Comparison of ENCODE assay signal across 26 cellular contexts in genomic region chr6:7579850-7580249, GRCh38. TPM values are rescaled to one million over a fixed set of nuclear protein-coding genes. Genes with fewer than 3 reads are reported as not detected.
"Had no signal": no experiment of that assay in that cellular context is flagged by ENCODE, and none has a peak within 500 bp of the region (broad histone marks: within the 10 kb centered on the region; RNA-seq: fewer than 3 reads in every experiment).

No MANE protein-coding gene starts in this region.

- H3K36me3 Mint-ChIP-seq: activated CD8-positive, alpha-beta memory T cell treated with anti-CD3 and anti-CD28 coated beads, Interleukin-2, amount 10 ng/mL, durations not matched to agents 7 days and 5 days; activated naive CD4-positive, alpha-beta T cell treated with anti-CD3 and anti-CD28 coated beads, Interleukin-2, amount 50 U/mL, for 24 hours had no signal

- DNase-seq: activated CD4-positive, alpha-beta T cell treated with anti-CD3 and anti-CD28 coated beads for 4 hours; activated CD4-positive, alpha-beta T cell treated with anti-CD3 and anti-CD28 coated beads, Interleukin-2, amount 50 U/mL, for 4 hours; activated CD8-positive, alpha-beta memory T cell treated with anti-CD3 and anti-CD28 coated beads, Interleukin-2, amount 10 ng/mL, durations not matched to agents 7 days and 5 days; activated effector memory CD4-positive, alpha-beta T cell treated with Interleukin-2 at 50 U/mL for 16 hours; activated naive CD4-positive, alpha-beta T cell; activated T-cell treated with anti-CD3 and anti-CD28 coated beads, Interleukin-2, amount 50 U/mL, for 24 hours; aorta; central memory CD4-positive, alpha-beta T cell; NCI-H1105 treated with DMSO at 0.1 percent for 48 hours; NCI-H1436 treated with DMSO at 0.1 percent for 48 hours; NCI-H187; NCI-H2081; NCI-H510A treated with DMSO at 0.1 percent for 48 hours; NCI-H69; NK-92 treated with Interleukin-12 subunit alpha and Interleukin-12 subunit beta, amount 100 ng/mL, for 24 hours; SHP77; SW 1271; WERI-Rb-1 had no signal

- H3K36me3 ChIP-seq: SJSA1 had no signal

- H3K4me1 ChIP-seq: SJSA1 had no signal

- H3K27ac ChIP-seq: coronary artery, SJSA1, WERI-Rb-1 had no signal

- H3K27me3 Mint-ChIP-seq: activated naive CD4-positive, alpha-beta T cell treated with anti-CD3 and anti-CD28 coated beads, Interleukin-2, amount 50 U/mL, for 24 hours had no signal

- ATAC-seq: activated CD4-positive, CD25-positive, alpha-beta regulatory T cell treated with anti-CD3 and anti-CD28 coated beads, Interleukin-2, amount 50 U/mL, for 24 hours; activated CD8-positive, alpha-beta memory T cell treated with anti-CD3 and anti-CD28 coated beads, Interleukin-2, amount 10 ng/mL, durations not matched to agents 7 days and 5 days; SK-N-SH treated with all-trans-retinoic acid at 6 μM for 48 hours had no signal

- H3K9me3 Mint-ChIP-seq: activated naive CD4-positive, alpha-beta T cell treated with anti-CD3 and anti-CD28 coated beads, Interleukin-2, amount 50 U/mL, for 24 hours; activated T-cell treated with anti-CD3 and anti-CD28 coated beads, Interleukin-2, amount 50 U/mL, for 24 hours; activated T-helper 1 cell treated with anti-CD3 and anti-CD28 coated beads, Interleukin-12 subunit alpha, Interleukin-12 subunit beta, Interleukin-2, Interleukin-4 antibody, amounts not matched to agents 30 ng/mL and 10 ng/mL and 1 ng/mL, durations not matched to agents 14 hours and 24 hours and 36 hours; T-helper 1 cell treated with Interleukin-12 subunit alpha and Interleukin-12 subunit beta and Interleukin-4 antibody, amounts not matched to agents 30 μg/mL and 1 μg/mL, for 36 hours had no signal

- H3K4me1 Mint-ChIP-seq: activated CD8-positive, alpha-beta memory T cell treated with anti-CD3 and anti-CD28 coated beads, Interleukin-2, amount 10 ng/mL, durations not matched to agents 7 days and 5 days; activated naive CD4-positive, alpha-beta T cell treated with anti-CD3 and anti-CD28 coated beads, Interleukin-2, amount 50 U/mL, for 24 hours had no signal

- H3K4me3 Mint-ChIP-seq: activated CD8-positive, alpha-beta memory T cell treated with anti-CD3 and anti-CD28 coated beads, Interleukin-2, amount 10 ng/mL, durations not matched to agents 7 days and 5 days; activated naive CD4-positive, alpha-beta T cell treated with anti-CD3 and anti-CD28 coated beads, Interleukin-2, amount 50 U/mL, for 24 hours; activated T-cell treated with anti-CD3 and anti-CD28 coated beads, Interleukin-2, amount 50 U/mL, for 24 hours; activated T-helper 1 cell treated with anti-CD3 and anti-CD28 coated beads, Interleukin-12 subunit alpha, Interleukin-12 subunit beta, Interleukin-2, Interleukin-4 antibody, amounts not matched to agents 30 ng/mL and 10 ng/mL and 1 ng/mL, durations not matched to agents 14 hours and 24 hours and 36 hours; T-helper 1 cell treated with Interleukin-12 subunit alpha and Interleukin-12 subunit beta and Interleukin-4 antibody, amounts not matched to agents 30 μg/mL and 1 μg/mL, for 36 hours had no signal

- H3K9me3 ChIP-seq: SJSA1 had no signal

- FAIRE-seq: RCC 7860 had no signal

- H3K27ac Mint-ChIP-seq: activated CD8-positive, alpha-beta memory T cell treated with anti-CD3 and anti-CD28 coated beads, Interleukin-2, amount 10 ng/mL, durations not matched to agents 7 days and 5 days; activated naive CD4-positive, alpha-beta T cell treated with anti-CD3 and anti-CD28 coated beads, Interleukin-2, amount 50 U/mL, for 24 hours; activated T-cell treated with anti-CD3 and anti-CD28 coated beads, Interleukin-2, amount 50 U/mL, for 24 hours; activated T-helper 1 cell treated with anti-CD3 and anti-CD28 coated beads, Interleukin-12 subunit alpha, Interleukin-12 subunit beta, Interleukin-2, Interleukin-4 antibody, amounts not matched to agents 30 ng/mL and 10 ng/mL and 1 ng/mL, durations not matched to agents 14 hours and 24 hours and 36 hours; T-helper 1 cell treated with Interleukin-12 subunit alpha and Interleukin-12 subunit beta and Interleukin-4 antibody, amounts not matched to agents 30 μg/mL and 1 μg/mL, for 36 hours had no signal

- H3K4me3 ChIP-seq: coronary artery, SJSA1 had no signal

RNA-seq across cellular contexts. Expression of gene DSP, which starts 38.4 kb away (rescaled TPM):
- total RNA-seq: activated T-helper 1 cell treated with anti-CD3 and anti-CD28 coated beads, Interleukin-12 subunit alpha, Interleukin-12 subunit beta, Interleukin-2, Interleukin-4 antibody, amounts not matched to agents 30 ng/mL and 10 ng/mL and 1 ng/mL, durations not matched to agents 14 hours and 24 hours and 36 hours had no signal
